ENCODE assay signal across 1 cellular context in genomic region chr6:151063339-151063738, GRCh38.
TF ChIP-seq lines count a peak whose summit lies in the region.

No MANE protein-coding gene starts in this region.

TF ChIP-seq in Ishikawa, 13 proteins besides CTCF, POLR2A, EP300 and RAD21 (continued from another document):
- TF ChIP-seq MAX (IDR thresholded peaks at IDR 0.05), result 0 out of 2 replicates have a peak, but pooled peaks have one; percentile 24
- TF ChIP-seq USF1 (IDR thresholded peaks at IDR 0.05), result no peak
- no peak for TF ChIP-seq ZBTB7A (IDR thresholded peaks at IDR 0.05; ENCODE audit: low read depth)
